ENCODE assay signal across 21 cellular contexts in genomic region chr1:93976711-93977328, GRCh38.
DNase-seq lines count a peak whose midpoint lies in the region; ATAC-seq and TF ChIP-seq lines count a peak whose summit lies in the region.
"Had no signal": no experiment of that assay in that cellular context is flagged by ENCODE, and none has a peak within 500 bp of the region (broad histone marks: within the 10 kb centered on the region; RNA-seq: fewer than 3 reads in every experiment).

No MANE protein-coding gene starts in this region.

- peak overlapping the region; percentile 21 for H3K14ac ChIP-seq in trophoblast cell (ENCODE audit: low read length)

- H3K36me3 ChIP-seq in trophoblast cell (ENCODE audit: control insufficient read depth in 1 of 2, insufficient read depth in 2 of 2, low read length in 2 of 2) = no peaks in the 10 kb centered on the region
- H3K36me3 ChIP-seq: BLaER1 treated with 17β-estradiol and CSF1 and Interleukin-3, amounts not matched to agents 10 nM and 100 nM; HAP-1; MG63; SJSA1 had no signal

- no peak overlapping the region for H3K4me2 ChIP-seq in trophoblast cell (ENCODE audit: low read length)
- H3K4me2 ChIP-seq: BLaER1 treated with 17β-estradiol and CSF1 and Interleukin-3, amounts not matched to agents 10 nM and 100 nM had no signal

- H3K4me3 Mint-ChIP-seq in brain = no peak overlapping the region
- H3K4me3 Mint-ChIP-seq in activated T-helper 1 cell treated with anti-CD3 and anti-CD28 coated beads, Interleukin-12 subunit alpha, Interleukin-12 subunit beta, Interleukin-2, Interleukin-4 antibody, amounts not matched to agents 30 ng/mL and 10 ng/mL and 1 ng/mL, durations not matched to agents 14 hours and 24 hours and 36 hours = no peak overlapping the region
- H3K4me3 Mint-ChIP-seq: CD8-positive, alpha-beta T cell; IgD-negative memory B cell had no signal

- intact Hi-C loops in activated T-helper 1 cell treated with anti-CD3 and anti-CD28 coated beads, Interleukin-12 subunit alpha, Interleukin-12 subunit beta, Interleukin-2, Interleukin-4 antibody, amounts not matched to agents 30 ng/mL and 10 ng/mL and 1 ng/mL, durations not matched to agents 14 hours and 24 hours and 36 hours (cut with micrococcal nuclease) = no loop called here

- peak; percentile 86 for DNase-seq in ELF-1 (ENCODE audit: low read depth, low spot score)
- peak; percentile 80 for DNase-seq in NCI-H524 treated with DMSO at 0.1 percent for 48 hours (lab: John Stamatoyannopoulos, UW)
- no peak for DNase-seq in trophoblast cell
- DNase-seq in NCI-H187 treated with DMSO at 0.1 percent for 48 hours (lab: John Stamatoyannopoulos, UW) = no peak
- no peak for DNase-seq in activated T-helper 1 cell treated with anti-CD3 and anti-CD28 coated beads, Interleukin-12 subunit alpha, Interleukin-12 subunit beta, Interleukin-2, Interleukin-4 antibody, amounts not matched to agents 30 ng/mL and 10 ng/mL and 1 ng/mL, durations not matched to agents 14 hours and 24 hours and 36 hours (ENCODE audit: low spot score)
- DNase-seq: CD8-positive, alpha-beta T cell; DMS79; Karpas-422; NCI-H1092; NCI-H146; NCI-H2081; NCI-H446 treated with DMSO at 0.1 percent for 48 hours; SW 1271 had no signal

- no peak overlapping the region for H4K12ac ChIP-seq in trophoblast cell (ENCODE audit: low read depth, low read length)

- peaks cover 2% of the 10 kb centered on the region for H3K79me2 ChIP-seq in trophoblast cell (ENCODE audit: control insufficient read depth, insufficient read depth, low read length, poor library complexity)

- H2BK120ac ChIP-seq in trophoblast cell (ENCODE audit: insufficient read depth, low read length, poor library complexity) = peak overlapping the region; percentile 6

- H2BK12ac ChIP-seq in trophoblast cell (ENCODE audit: low read length) = peak overlapping the region; percentile 51

- H3K4me1 ChIP-seq in trophoblast cell (ENCODE audit: control insufficient read depth in 1 of 2, insufficient read depth in 2 of 2, low read length in 2 of 2) = peaks cover 24 to 39% of the 10 kb centered on the region in 2 experiments
- H3K4me1 ChIP-seq: HAP-1, SJSA1 had no signal

- H3K4me3 ChIP-seq in trophoblast cell (ENCODE audit: low read depth, low read length) = no peak overlapping the region
- H3K4me3 ChIP-seq: BLaER1 treated with 17β-estradiol and CSF1 and Interleukin-3, amounts not matched to agents 10 nM and 100 nM; HAP-1; MG63; SJSA1 had no signal

- H3K27me3 ChIP-seq in trophoblast cell (ENCODE audit: insufficient read depth, low read length) = no peaks in the 10 kb centered on the region
- H3K27me3 ChIP-seq: BLaER1 treated with 17β-estradiol and CSF1 and Interleukin-3, amounts not matched to agents 10 nM and 100 nM; MG63; SJSA1 had no signal

- TF ChIP-seq CTCF in brain (conservative IDR thresholded peaks at IDR 0.05) = no peak

- peak overlapping the region; percentile 75 for H3K27ac ChIP-seq in trophoblast cell (ENCODE audit: low read depth, low read length)
- H3K27ac ChIP-seq: BLaER1 treated with 17β-estradiol and CSF1 and Interleukin-3, amounts not matched to agents 10 nM and 100 nM; SJSA1 had no signal

- H3K4ac ChIP-seq in trophoblast cell (ENCODE audit: low read depth, low read length) = peak overlapping the region; percentile 27

- no peak overlapping the region for H2AFZ ChIP-seq in trophoblast cell (ENCODE audit: insufficient read depth, low read length, poor library complexity)

- H3K27me3 Mint-ChIP-seq in brain = no peaks in the 10 kb centered on the region
- peaks cover 1% of the 10 kb centered on the region for H3K27me3 Mint-ChIP-seq in activated T-helper 1 cell treated with anti-CD3 and anti-CD28 coated beads, Interleukin-12 subunit alpha, Interleukin-12 subunit beta, Interleukin-2, Interleukin-4 antibody, amounts not matched to agents 30 ng/mL and 10 ng/mL and 1 ng/mL, durations not matched to agents 14 hours and 24 hours and 36 hours (ENCODE audit: insufficient read depth)

- peak overlapping the region in 3 of 5 experiments; percentile 2 to 8 (median 2) for H3K27ac Mint-ChIP-seq in brain
- no peak overlapping the region for H3K27ac Mint-ChIP-seq in activated T-helper 1 cell treated with anti-CD3 and anti-CD28 coated beads, Interleukin-12 subunit alpha, Interleukin-12 subunit beta, Interleukin-2, Interleukin-4 antibody, amounts not matched to agents 30 ng/mL and 10 ng/mL and 1 ng/mL, durations not matched to agents 14 hours and 24 hours and 36 hours
- H3K27ac Mint-ChIP-seq: CD8-positive, alpha-beta T cell had no signal

- H3K36me3 Mint-ChIP-seq in brain = no peaks in the 10 kb centered on the region
- H3K36me3 Mint-ChIP-seq in activated T-helper 1 cell treated with anti-CD3 and anti-CD28 coated beads, Interleukin-12 subunit alpha, Interleukin-12 subunit beta, Interleukin-2, Interleukin-4 antibody, amounts not matched to agents 30 ng/mL and 10 ng/mL and 1 ng/mL, durations not matched to agents 14 hours and 24 hours and 36 hours (ENCODE audit: low read depth) = no peaks in the 10 kb centered on the region
- H3K36me3 Mint-ChIP-seq: CD8-positive, alpha-beta T cell had no signal

- H3K9ac ChIP-seq in trophoblast cell (ENCODE audit: low read length) = no peak overlapping the region
- H3K9ac ChIP-seq: BLaER1 treated with 17β-estradiol and CSF1 and Interleukin-3, amounts not matched to agents 10 nM and 100 nM had no signal

- H3K9me3 ChIP-seq in trophoblast cell (ENCODE audit: insufficient read depth, low read depth, low read length) = no peaks in the 10 kb centered on the region
- H3K9me3 ChIP-seq: BLaER1 treated with 17β-estradiol and CSF1 and Interleukin-3, amounts not matched to agents 10 nM and 100 nM; HAP-1; MG63; SJSA1 had no signal

- peaks cover 24% of the 10 kb centered on the region for H3K4me1 Mint-ChIP-seq in brain
- H3K4me1 Mint-ChIP-seq in activated T-helper 1 cell treated with anti-CD3 and anti-CD28 coated beads, Interleukin-12 subunit alpha, Interleukin-12 subunit beta, Interleukin-2, Interleukin-4 antibody, amounts not matched to agents 30 ng/mL and 10 ng/mL and 1 ng/mL, durations not matched to agents 14 hours and 24 hours and 36 hours (ENCODE audit: low read depth) = no peaks in the 10 kb centered on the region
- H3K4me1 Mint-ChIP-seq: IgD-negative memory B cell had no signal

- no peaks in the 10 kb centered on the region for H3K9me3 Mint-ChIP-seq in brain
- no peaks in the 10 kb centered on the region for H3K9me3 Mint-ChIP-seq in activated T-helper 1 cell treated with anti-CD3 and anti-CD28 coated beads, Interleukin-12 subunit alpha, Interleukin-12 subunit beta, Interleukin-2, Interleukin-4 antibody, amounts not matched to agents 30 ng/mL and 10 ng/mL and 1 ng/mL, durations not matched to agents 14 hours and 24 hours and 36 hours
- H3K9me3 Mint-ChIP-seq: CD8-positive, alpha-beta T cell; IgD-negative memory B cell had no signal

- peak overlapping the region; percentile 30 for H4K8ac ChIP-seq in trophoblast cell (ENCODE audit: low read depth, low read length)

- no peak for ATAC-seq in GM21423 (IDR thresholded peaks at IDR 0.05; ENCODE audit: unreplicated experiment)
- ATAC-seq: CD8-positive, alpha-beta T cell; Panc1 had no signal

- H3K18ac ChIP-seq in trophoblast cell (ENCODE audit: low read length) = no peak overlapping the region

- H3K23ac ChIP-seq in trophoblast cell (ENCODE audit: low read length) = no peak overlapping the region

- H2BK5ac ChIP-seq in trophoblast cell (ENCODE audit: low read depth, low read length, poor library complexity) = peak overlapping the region; percentile 44

- peak overlapping the region; percentile 30 for H4K91ac ChIP-seq in trophoblast cell (ENCODE audit: low read depth, low read length)

- peaks cover 19% of the 10 kb centered on the region for H3K79me1 ChIP-seq in trophoblast cell (ENCODE audit: low read length)

- H2AK5ac ChIP-seq in trophoblast cell (ENCODE audit: low read length) = no peak overlapping the region

Comparison
In these comparisons a context has a peak if more than half of its experiments do, and no peak if none do; other contexts are left out.
1. DNase-seq: peak in ELF-1 (single experiment) and NCI-H524 treated with DMSO at 0.1 percent for 48 hours (single experiment); none in trophoblast cell (0 of 2), NCI-H187 treated with DMSO at 0.1 percent for 48 hours (single experiment) and activated T-helper 1 cell treated with anti-CD3 and anti-CD28 coated beads, Interleukin-12 subunit alpha, Interleukin-12 subunit beta, Interleukin-2, Interleukin-4 antibody, amounts not matched to agents 30 ng/mL and 10 ng/mL and 1 ng/mL, durations not matched to agents 14 hours and 24 hours and 36 hours (single experiment).